ENCODE assay signal across 22 cellular contexts in genomic region chr16:67145746-67146145, GRCh38. TPM values are rescaled to one million over a fixed set of nuclear protein-coding genes. Genes with fewer than 3 reads are reported as not detected.
"Had no signal": no experiment of that assay in that cellular context is flagged by ENCODE, and none has a peak within 500 bp of the region (broad histone marks: within the 10 kb centered on the region; RNA-seq: fewer than 3 reads in every experiment).

No MANE protein-coding gene starts in this region.

- ATAC-seq: activated naive CD8-positive, alpha-beta T cell treated with anti-CD3 and anti-CD28 coated beads, Interleukin-2, amount 50 U/mL, for 24 hours; gastroesophageal sphincter; left colon; naive thymus-derived CD4-positive, alpha-beta T cell had no signal

- H3K9me3 ChIP-seq: colonic mucosa, gastroesophageal sphincter, right atrium auricular region, thyroid gland, upper lobe of left lung, vagina had no signal

- H3K4me1 ChIP-seq: colonic mucosa, parathyroid adenoma, vagina had no signal

- H2AFZ ChIP-seq: hepatocyte, parathyroid adenoma had no signal

- H3K27me3 ChIP-seq: colonic mucosa, gastroesophageal sphincter, hepatocyte, right atrium auricular region, thyroid gland, vagina had no signal

- H3K4me2 ChIP-seq: hepatocyte had no signal

- H3K9me3 Mint-ChIP-seq: activated naive CD4-positive, alpha-beta T cell treated with anti-CD3 and anti-CD28 coated beads, Interleukin-2, amount 50 U/mL, for 24 hours; activated naive CD8-positive, alpha-beta T cell treated with anti-CD3 and anti-CD28 coated beads, Interleukin-2, amount 50 U/mL, for 24 hours; activated T-helper 1 cell treated with anti-CD3 and anti-CD28 coated beads, Interleukin-12 subunit alpha, Interleukin-12 subunit beta, Interleukin-2, Interleukin-4 antibody, amounts not matched to agents 30 ng/mL and 10 ng/mL and 1 ng/mL, durations not matched to agents 14 hours and 24 hours and 36 hours; central memory CD8-positive, alpha-beta T cell; stimulated activated naive CD8-positive, alpha-beta T cell treated with anti-CD3 and anti-CD28 coated beads, Interleukin-15, Interleukin-2, amounts not matched to agents 100 ng/mL and 50 ng/mL, for 24 hours had no signal

- H3K4me1 Mint-ChIP-seq: activated naive CD4-positive, alpha-beta T cell treated with anti-CD3 and anti-CD28 coated beads, Interleukin-2, amount 50 U/mL, for 24 hours; central memory CD8-positive, alpha-beta T cell had no signal

- H3K4me3 Mint-ChIP-seq: activated naive CD4-positive, alpha-beta T cell treated with anti-CD3 and anti-CD28 coated beads, Interleukin-2, amount 50 U/mL, for 24 hours; activated naive CD8-positive, alpha-beta T cell treated with anti-CD3 and anti-CD28 coated beads, Interleukin-2, amount 50 U/mL, for 24 hours; activated T-helper 1 cell treated with anti-CD3 and anti-CD28 coated beads, Interleukin-12 subunit alpha, Interleukin-12 subunit beta, Interleukin-2, Interleukin-4 antibody, amounts not matched to agents 30 ng/mL and 10 ng/mL and 1 ng/mL, durations not matched to agents 14 hours and 24 hours and 36 hours; central memory CD8-positive, alpha-beta T cell; naive thymus-derived CD4-positive, alpha-beta T cell; stimulated activated naive CD8-positive, alpha-beta T cell treated with anti-CD3 and anti-CD28 coated beads, Interleukin-15, Interleukin-2, amounts not matched to agents 100 ng/mL and 50 ng/mL, for 24 hours had no signal

- H3K4me3 ChIP-seq: colonic mucosa, gastroesophageal sphincter, hepatocyte, right atrium auricular region, thyroid gland, upper lobe of left lung, vagina had no signal

- H3K27ac ChIP-seq: colonic mucosa, gastroesophageal sphincter, hepatocyte, parathyroid adenoma, right atrium auricular region, thyroid gland, upper lobe of left lung, vagina had no signal

- DNase-seq: activated CD4-positive, alpha-beta T cell treated with anti-CD3 and anti-CD28 coated beads for 4 hours; activated CD4-positive, alpha-beta T cell treated with anti-CD3 and anti-CD28 coated beads, Interleukin-2, amount 50 U/mL, for 4 hours; activated gamma-delta T cell; activated naive CD8-positive, alpha-beta T cell treated with anti-CD3 and anti-CD28 coated beads, Interleukin-2, amount 50 U/mL, for 24 hours; activated T-cell treated with anti-CD3 and anti-CD28 coated beads, Interleukin-2, amount 50 U/mL, for 1 hour; colonic mucosa; effector CD8-positive, alpha-beta T cell; erythroblast; left colon; naive thymus-derived CD4-positive, alpha-beta T cell; thyroid gland; upper lobe of left lung had no signal

- H3K9ac ChIP-seq: parathyroid adenoma had no signal

- H3K27me3 Mint-ChIP-seq: central memory CD8-positive, alpha-beta T cell had no signal

- H3K27ac Mint-ChIP-seq: activated naive CD4-positive, alpha-beta T cell treated with anti-CD3 and anti-CD28 coated beads, Interleukin-2, amount 50 U/mL, for 24 hours; activated naive CD8-positive, alpha-beta T cell treated with anti-CD3 and anti-CD28 coated beads, Interleukin-2, amount 50 U/mL, for 24 hours; activated T-helper 1 cell treated with anti-CD3 and anti-CD28 coated beads, Interleukin-12 subunit alpha, Interleukin-12 subunit beta, Interleukin-2, Interleukin-4 antibody, amounts not matched to agents 30 ng/mL and 10 ng/mL and 1 ng/mL, durations not matched to agents 14 hours and 24 hours and 36 hours; naive thymus-derived CD4-positive, alpha-beta T cell; stimulated activated naive CD8-positive, alpha-beta T cell treated with anti-CD3 and anti-CD28 coated beads, Interleukin-15, Interleukin-2, amounts not matched to agents 100 ng/mL and 50 ng/mL, for 24 hours had no signal

RNA-seq across cellular contexts. Expression of gene B3GNT9, which starts 5.1 kb away (rescaled TPM):
- polyA plus RNA-seq: neural cell had no signal

RNA-seq across cellular contexts. Expression of gene TRADD, which starts 14.0 kb away (rescaled TPM):
- polyA plus RNA-seq: neural cell had no signal

RNA-seq across cellular contexts. Expression of gene HSF4, which starts 18.8 kb away (rescaled TPM):
- polyA plus RNA-seq: naive thymus-derived CD4-positive, alpha-beta T cell had no signal

RNA-seq across cellular contexts. Expression of gene NOL3, which starts 24.6 kb away (rescaled TPM):
- polyA plus RNA-seq: naive thymus-derived CD4-positive, alpha-beta T cell had no signal
